In genomic region chr7:6023974-6024435, GRCh38 we compare ENCODE assay signal across 15 cellular contexts. TPM values are rescaled to one million over a fixed set of nuclear protein-coding genes. Genes with fewer than 3 reads are reported as not detected.
DNase-seq lines count a peak whose midpoint lies in the region; ATAC-seq and TF ChIP-seq lines count a peak whose summit lies in the region.
"Had no signal": no experiment of that assay in that cellular context is flagged by ENCODE, and none has a peak within 500 bp of the region (broad histone marks: within the 10 kb centered on the region; RNA-seq: fewer than 3 reads in every experiment).

No MANE protein-coding gene starts in this region.

- no peak overlapping the region for H3K4me3 Mint-ChIP-seq in CD14-positive monocyte
- no peak overlapping the region for H3K4me3 Mint-ChIP-seq in activated CD8-positive, alpha-beta T cell treated with anti-CD3 and anti-CD28 coated beads, Interleukin-2, amount 10 ng/mL, durations not matched to agents 7 days and 5 days

- H3K9me3 Mint-ChIP-seq in CD14-positive monocyte, result no peaks in the 10 kb centered on the region
- H3K9me3 Mint-ChIP-seq in activated CD8-positive, alpha-beta T cell treated with anti-CD3 and anti-CD28 coated beads, Interleukin-2, amount 10 ng/mL, durations not matched to agents 7 days and 5 days (ENCODE audit: insufficient read depth), result no peaks in the 10 kb centered on the region

- RAD21 ChIA-PET in HCT116 (lab: Charles Lee; ENCODE audit: low non-redundant PET in 1 of 2, low total read pairs in 2 of 2, uncharacterized antibody in 2 of 2, unreplicated experiment in 2 of 2), result no interaction called here

- no peaks in the 10 kb centered on the region for H4K20me1 ChIP-seq in HCT116 (ENCODE audit: insufficient read depth)

- H3K4me1 Mint-ChIP-seq in CD14-positive monocyte, result peaks cover 34% of the 10 kb centered on the region
- H3K4me1 Mint-ChIP-seq in activated CD8-positive, alpha-beta T cell treated with anti-CD3 and anti-CD28 coated beads, Interleukin-2, amount 10 ng/mL, durations not matched to agents 7 days and 5 days (ENCODE audit: low read depth), result peaks cover 22% of the 10 kb centered on the region

- no peak for ATAC-seq in HCT116
- ATAC-seq in activated CD8-positive, alpha-beta T cell treated with anti-CD3 and anti-CD28 coated beads, Interleukin-2, amount 10 ng/mL, durations not matched to agents 7 days and 5 days, result no peak
- no peak for ATAC-seq in GM21390 (IDR thresholded peaks at IDR 0.05; ENCODE audit: unreplicated experiment)
- ATAC-seq in HG02759 (IDR thresholded peaks at IDR 0.05; ENCODE audit: unreplicated experiment), result no peak
- ATAC-seq: foreskin keratinocyte had no signal

- TF ChIP-seq POLR2A in HCT116 (IDR thresholded peaks at IDR 0.05; ENCODE audit: borderline replicate concordance, extremely low read depth, insufficient read depth, insufficient read length), result no peak

- H3K9me2 ChIP-seq in HCT116 (ENCODE audit: insufficient read depth), result no peaks in the 10 kb centered on the region

- H3K27me3 ChIP-seq in HCT116 (ENCODE audit: insufficient read depth, low read length) (no peaks in the 10 kb centered on the region), tibial artery (no peaks in the 10 kb centered on the region)
- H3K27me3 ChIP-seq: ascending aorta; BLaER1 treated with 17β-estradiol and CSF1 and Interleukin-3, amounts not matched to agents 10 nM and 100 nM; foreskin keratinocyte had no signal

- H3K4me1 ChIP-seq in HCT116 (ENCODE audit: control insufficient read depth in 1 of 2, insufficient read depth in 2 of 2, low read length in 2 of 2) (peaks cover 7 to 24% of the 10 kb centered on the region in 2 experiments; a peak in 2 of 4 replicates), tibial artery (no peaks in the 10 kb centered on the region)
- H3K4me1 ChIP-seq: ascending aorta, foreskin keratinocyte had no signal

- H3K27ac ChIP-seq in HCT116 (ENCODE audit: low read depth, low read length) (no peak overlapping the region), tibial artery (no peak overlapping the region)
- H3K27ac ChIP-seq: ascending aorta, foreskin keratinocyte had no signal

- peaks cover 17% of the 10 kb centered on the region; the same call in 1 of the 2 replicates for H3K79me2 ChIP-seq in HCT116 (ENCODE audit: insufficient read depth, low read length)

- TSS peak; percentile 75 for BruUV-seq in HCT116 (replicated peaks; lab: Mats Ljungman, UMichigan)

- intact Hi-C loops in CD14-positive monocyte (cut with micrococcal nuclease), result no loop called here
- intact Hi-C loops in HCT116 (cut with micrococcal nuclease), result no loop called here
- intact Hi-C loops in tibial artery (cut with DNase I; ENCODE audit: low total_unique reads), result no loop called here

- CTCF ChIA-PET in HCT116 (lab: Charles Lee), result no interaction called here
- CTCF ChIA-PET in activated CD8-positive, alpha-beta T cell treated with anti-CD3 and anti-CD28 coated beads, Interleukin-2, amount 10 ng/mL, durations not matched to agents 7 days and 5 days (lab: Charles Lee), result interaction anchor here (1.6 to 2.9 kb wide), 2 partner anchors 16 to 27 kb away, joined by 3 to 8 read pairs; partner anchors contain the start of genes AIMP2 and PMS2

- no peaks in the 10 kb centered on the region for H3K9me3 ChIP-seq in HCT116 (ENCODE audit: control insufficient read depth in 1 of 2, insufficient read depth in 1 of 2, low read depth in 1 of 2, low read length in 2 of 2)
- H3K9me3 ChIP-seq in tibial artery, result no peaks in the 10 kb centered on the region
- H3K9me3 ChIP-seq: ascending aorta; BLaER1 treated with 17β-estradiol and CSF1 and Interleukin-3, amounts not matched to agents 10 nM and 100 nM had no signal

- peaks cover 0 to 3% (median 0%) of the 10 kb centered on the region in 3 donors for H3K27me3 Mint-ChIP-seq in CD14-positive monocyte (ENCODE audit: low read depth in 3 of 3)
- no peaks in the 10 kb centered on the region for H3K27me3 Mint-ChIP-seq in activated CD8-positive, alpha-beta T cell treated with anti-CD3 and anti-CD28 coated beads, Interleukin-2, amount 10 ng/mL, durations not matched to agents 7 days and 5 days (ENCODE audit: low read depth)

- H3K4me2 ChIP-seq in HCT116 (ENCODE audit: low read length), result no peak overlapping the region

- H3K27ac Mint-ChIP-seq in CD14-positive monocyte, result peak overlapping the region in 6 of 7 donors; percentile 13 to 88 (median 66)
- peak overlapping the region; percentile 16 for H3K27ac Mint-ChIP-seq in activated CD8-positive, alpha-beta T cell treated with anti-CD3 and anti-CD28 coated beads, Interleukin-2, amount 10 ng/mL, durations not matched to agents 7 days and 5 days

- DNase-seq in CD14-positive monocyte (ENCODE audit: low spot score) (no peak), HCT116 (ENCODE audit: low read depth, low spot score) (no peak), mesenteric fat pad (ENCODE audit: low spot score) (peak; percentile 45), NCI-H2107 treated with DMSO at 0.1 percent for 48 hours (lab: John Stamatoyannopoulos, UW; ENCODE audit: unreplicated experiment) (no peak), tibial artery (no peak)
- no peak for DNase-seq in activated CD8-positive, alpha-beta T cell treated with anti-CD3 and anti-CD28 coated beads, Interleukin-2, amount 10 ng/mL, durations not matched to agents 7 days and 5 days
- DNase-seq: activated T-cell treated with anti-CD3 and anti-CD28 coated beads, Interleukin-2, amount 50 U/mL, for 48 hours; effector CD4-positive, alpha-beta T cell; foreskin keratinocyte; NCI-H774; SIG-M5 had no signal

- H2AFZ ChIP-seq in HCT116 (ENCODE audit: low read depth, low read length, poor library complexity, severe bottlenecking), result no peak overlapping the region

- H3K4me3 ChIP-seq in HCT116 (replicated peaks in 1 of 2; ENCODE audit: low read depth in 1 of 2, low read length in 2 of 2) (no peak overlapping the region), tibial artery (no peak overlapping the region)
- H3K4me3 ChIP-seq: ascending aorta; BLaER1 treated with 17β-estradiol and CSF1 and Interleukin-3, amounts not matched to agents 10 nM and 100 nM had no signal

- POLR2A ChIA-PET in HCT116 (lab: Charles Lee), result no interaction called here
- POLR2A ChIA-PET in activated CD8-positive, alpha-beta T cell treated with anti-CD3 and anti-CD28 coated beads, Interleukin-2, amount 10 ng/mL, durations not matched to agents 7 days and 5 days (lab: Charles Lee), result interaction anchor here (1.6 kb wide), 1 partner anchor 15 kb away, joined by 4 read pairs; the partner anchor contains the start of genes AIMP2 and PMS2

- TF ChIP-seq CTCF in CD14-positive monocyte (IDR thresholded peaks at IDR 0.05) (no peak), HCT116 (IDR thresholded peaks at IDR 0.05 in 2 of 3, conservative IDR thresholded peaks at IDR 0.05 in 1 of 3; ENCODE audit: borderline replicate concordance in 1 of 3, insufficient read depth in 1 of 3, low read depth in 2 of 3, low read length in 2 of 3) (no peak), tibial artery (IDR thresholded peaks at IDR 0.05) (no peak)

- peaks cover 63 to 76% of the 10 kb centered on the region in 2 donors for H3K36me3 Mint-ChIP-seq in CD14-positive monocyte
- peaks cover 85% of the 10 kb centered on the region for H3K36me3 Mint-ChIP-seq in activated CD8-positive, alpha-beta T cell treated with anti-CD3 and anti-CD28 coated beads, Interleukin-2, amount 10 ng/mL, durations not matched to agents 7 days and 5 days (ENCODE audit: low read depth)

- no peak overlapping the region for H3K9ac ChIP-seq in HCT116 (ENCODE audit: low read length)

- H3K36me3 ChIP-seq in HCT116 (ENCODE audit: control insufficient read depth in 1 of 2, insufficient read depth in 2 of 2, low read length in 2 of 2) (peaks cover 44 to 73% of the 10 kb centered on the region in 2 experiments), tibial artery (peaks cover 80 to 100% (median 94%) of the 10 kb centered on the region in 3 donors)

- TF ChIP-seq RAD21 in HCT116 (IDR thresholded peaks at IDR 0.05; ENCODE audit: low read depth), result no peak

TF ChIP-seq in HCT116, 20 proteins besides CTCF, POLR2A, EP300 and RAD21:
- TF ChIP-seq JUND (IDR thresholded peaks at IDR 0.05) (0 out of 2 replicates have a peak, but pooled peaks have one; percentile 5), EZH2phosphoT487 (IDR thresholded peaks at IDR 0.05; ENCODE audit: borderline replicate concordance) (no peak)
TF ChIP-seq in HCT116: peak in this region for 1.

RNA-seq across cellular contexts. Expression of gene ANKRD61, which starts 7.2 kb away (rescaled TPM):
- not detected for polyA plus RNA-seq in CD14-positive monocyte
- 0.17 TPM for total RNA-seq in HCT116 (2021; ENCODE audit: unreplicated experiment)
- polyA plus RNA-seq in HCT116 (2012), result 0.94 and 1.3 TPM in 2 replicates
- under 1 TPM; 0.26 to 0.29 TPM for total RNA-seq in activated CD8-positive, alpha-beta T cell treated with anti-CD3 and anti-CD28 coated beads, Interleukin-2, amount 10 ng/mL, durations not matched to agents 7 days and 5 days
- total RNA-seq in mesenteric fat pad, result 0.45 TPM
- total RNA-seq: ascending aorta had no signal

RNA-seq across cellular contexts. Expression of gene AIMP2, which starts 14.9 kb away (rescaled TPM):
- polyA plus RNA-seq in CD14-positive monocyte, result 10 to 100 TPM; 32.7 to 33.5 TPM
- 61.8 TPM for total RNA-seq in HCT116 (2021; ENCODE audit: unreplicated experiment)
- polyA plus RNA-seq in HCT116 (2012), result 37.6 and 39.6 TPM in 2 replicates
- 10 to 100 TPM; 39.3 to 41.7 TPM for total RNA-seq in activated CD8-positive, alpha-beta T cell treated with anti-CD3 and anti-CD28 coated beads, Interleukin-2, amount 10 ng/mL, durations not matched to agents 7 days and 5 days
- 36.8 TPM for total RNA-seq in mesenteric fat pad

RNA-seq across cellular contexts. Expression of gene PMS2, which starts 15.2 kb away (rescaled TPM):
- polyA plus RNA-seq in CD14-positive monocyte, result 1 to 10 TPM; 3.8 to 5.1 TPM
- total RNA-seq in HCT116 (2021; ENCODE audit: unreplicated experiment), result 27.6 TPM
- polyA plus RNA-seq in HCT116 (2012), result 11.6 and 15.0 TPM in 2 replicates
- 10 to 100 TPM; 19.4 to 21.1 TPM for total RNA-seq in activated CD8-positive, alpha-beta T cell treated with anti-CD3 and anti-CD28 coated beads, Interleukin-2, amount 10 ng/mL, durations not matched to agents 7 days and 5 days
- 11.0 TPM for total RNA-seq in mesenteric fat pad

RNA-seq across cellular contexts. Expression of gene EIF2AK1, which starts 35.0 kb away (rescaled TPM):
- 10 to 100 TPM; 47.4 to 47.9 TPM for polyA plus RNA-seq in CD14-positive monocyte
- total RNA-seq in HCT116 (2021; ENCODE audit: unreplicated experiment) (141 TPM), mesenteric fat pad (57.9 TPM)
- 60.0 and 83.4 TPM in 2 replicates for polyA plus RNA-seq in HCT116 (2012)
- total RNA-seq in activated CD8-positive, alpha-beta T cell treated with anti-CD3 and anti-CD28 coated beads, Interleukin-2, amount 10 ng/mL, durations not matched to agents 7 days and 5 days, result 100 to 1,000 TPM in 1 of 2 experiments, 10 to 100 TPM in 1; 96.0 to 103 TPM

RNA-seq across cellular contexts. Expression of gene RSPH10B, which starts 53.5 kb away (rescaled TPM):
- not detected for polyA plus RNA-seq in CD14-positive monocyte
- not detected for total RNA-seq in HCT116 (2021; ENCODE audit: unreplicated experiment)
- 0.04 and 0.16 TPM in 2 replicates for polyA plus RNA-seq in HCT116 (2012)
- under 1 TPM; 0.18 to 0.37 TPM for total RNA-seq in activated CD8-positive, alpha-beta T cell treated with anti-CD3 and anti-CD28 coated beads, Interleukin-2, amount 10 ng/mL, durations not matched to agents 7 days and 5 days
- total RNA-seq in mesenteric fat pad, result not detected
- total RNA-seq: ascending aorta had no signal
